14 cellular contexts compared by ENCODE assay signal in the genomic region with DNA sequence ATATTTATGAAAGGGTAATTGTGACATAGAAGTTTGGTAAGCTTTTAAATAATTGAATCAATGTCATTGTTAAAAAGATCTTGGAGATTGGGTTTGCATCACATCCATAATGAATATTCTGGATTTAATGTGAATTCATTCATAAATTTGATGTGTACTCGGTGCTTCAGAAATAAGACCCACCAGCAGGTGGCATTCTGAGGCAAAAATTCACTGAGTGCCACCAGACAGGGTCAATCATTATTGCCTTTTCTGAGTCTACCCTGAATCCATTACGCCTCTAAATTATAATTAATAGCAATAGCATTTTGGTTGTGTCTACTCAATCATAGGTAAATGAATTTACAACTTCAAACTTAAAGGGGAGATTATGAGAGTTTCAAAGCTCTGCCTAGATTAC. TPM values are rescaled to one million over a fixed set of nuclear protein-coding genes. Genes with fewer than 3 reads are reported as not detected.
DNase-seq lines count a peak whose midpoint lies in the region; ATAC-seq, FAIRE-seq and TF ChIP-seq lines count a peak whose summit lies in the region.
"Had no signal": no experiment of that assay in that cellular context is flagged by ENCODE, and none has a peak within 500 bp of the region (broad histone marks: within the 10 kb centered on the region; RNA-seq: fewer than 3 reads in every experiment).

No MANE protein-coding gene starts in this region.

- H3K4me3 ChIP-seq in breast epithelium = no peak overlapping the region
- H3K4me3 ChIP-seq: heart left ventricle, SJCRH30, vagina had no signal

- H3K4me1 Mint-ChIP-seq in MCF 10A (ENCODE audit: insufficient read depth, unreplicated experiment) (no peaks in the 10 kb centered on the region), endothelial cell (ENCODE audit: unreplicated experiment) (peaks cover 4% of the 10 kb centered on the region)
- H3K4me1 Mint-ChIP-seq: activated CD4-positive, alpha-beta memory T cell treated with anti-CD3 and anti-CD28 coated beads, Interleukin-2, amount 10 ng/mL, durations not matched to agents 7 days and 5 days had no signal

- H3K4me1 ChIP-seq in breast epithelium = no peaks in the 10 kb centered on the region
- H3K4me1 ChIP-seq: heart left ventricle, SJCRH30, vagina had no signal

- H3K27ac ChIP-seq in breast epithelium = no peak overlapping the region
- H3K27ac ChIP-seq: heart left ventricle, SJCRH30, vagina had no signal

- no peak for FAIRE-seq in RCC 7860 (lab: Jason Lieb, UNC)
- FAIRE-seq: GM19239 had no signal

- peaks cover 31% of the 10 kb centered on the region for H3K27me3 Mint-ChIP-seq in MCF 10A (ENCODE audit: insufficient read depth, unreplicated experiment)
- no peaks in the 10 kb centered on the region for H3K27me3 Mint-ChIP-seq in endothelial cell (ENCODE audit: unreplicated experiment)
- H3K27me3 Mint-ChIP-seq: activated CD4-positive, alpha-beta memory T cell treated with anti-CD3 and anti-CD28 coated beads, Interleukin-2, amount 10 ng/mL, durations not matched to agents 7 days and 5 days; CD4-positive, CD25-positive, alpha-beta regulatory T cell had no signal

- ATAC-seq in activated naive CD4-positive, alpha-beta T cell treated with anti-CD3 and anti-CD28 coated beads, Interleukin-2, amount 50 U/mL, for 72 hours = no peak
- ATAC-seq in GM18861 (IDR thresholded peaks at IDR 0.05; ENCODE audit: unreplicated experiment) = no peak
- ATAC-seq: heart left ventricle had no signal

- H3K9me3 ChIP-seq in breast epithelium = no peaks in the 10 kb centered on the region
- H3K9me3 ChIP-seq: heart left ventricle, SJCRH30, vagina had no signal

- BruUV-seq in MCF 10A (replicated peaks; lab: Mats Ljungman, UMichigan) = no TSS peak

- DNase-seq in MCF 10A (ENCODE audit: unreplicated experiment) (peak; percentile 27), breast epithelium (ENCODE audit: low spot score in 2 of 2) (no peak), NCI-H345 (lab: John Stamatoyannopoulos, UW) (peak; percentile 3), endothelial cell (ENCODE audit: low spot score) (no peak), RCC 7860 (ENCODE audit: low spot score) (no peak), NCI-H2171 treated with DMSO at 0.1 percent for 48 hours (lab: John Stamatoyannopoulos, UW) (no peak)
- no peak for DNase-seq in activated naive CD4-positive, alpha-beta T cell treated with anti-CD3 and anti-CD28 coated beads, Interleukin-2, amount 50 U/mL, for 72 hours (ENCODE audit: low spot score in 2 of 2)
- DNase-seq: activated CD4-positive, alpha-beta memory T cell treated with anti-CD3 and anti-CD28 coated beads, Interleukin-2, amount 10 ng/mL, durations not matched to agents 7 days and 5 days; CD4-positive, CD25-positive, alpha-beta regulatory T cell; heart left ventricle; SJCRH30 had no signal

- CTCF ChIA-PET in MCF 10A (lab: Yijun Ruan, JAX) = interaction anchor here (0.5 to 7.8 kb wide), 32 partner anchors 9 to 1344 kb away, joined by 3 to 95 read pairs (median 3); no protein-coding TSS in a partner anchor

- no peak overlapping the region for H3K27ac Mint-ChIP-seq in MCF 10A (ENCODE audit: low read depth, unreplicated experiment)
- no peak overlapping the region for H3K27ac Mint-ChIP-seq in endothelial cell (ENCODE audit: unreplicated experiment)
- no peak overlapping the region for H3K27ac Mint-ChIP-seq in activated naive CD4-positive, alpha-beta T cell treated with anti-CD3 and anti-CD28 coated beads, Interleukin-2, amount 50 U/mL, for 72 hours
- H3K27ac Mint-ChIP-seq: activated CD4-positive, alpha-beta memory T cell treated with anti-CD3 and anti-CD28 coated beads, Interleukin-2, amount 10 ng/mL, durations not matched to agents 7 days and 5 days; CD4-positive, CD25-positive, alpha-beta regulatory T cell had no signal

- H3K9me3 Mint-ChIP-seq in MCF 10A (ENCODE audit: unreplicated experiment) (no peaks in the 10 kb centered on the region), endothelial cell (ENCODE audit: unreplicated experiment) (no peaks in the 10 kb centered on the region)
- peaks cover 5% of the 10 kb centered on the region in 2 donors for H3K9me3 Mint-ChIP-seq in activated naive CD4-positive, alpha-beta T cell treated with anti-CD3 and anti-CD28 coated beads, Interleukin-2, amount 50 U/mL, for 72 hours
- H3K9me3 Mint-ChIP-seq: activated CD4-positive, alpha-beta memory T cell treated with anti-CD3 and anti-CD28 coated beads, Interleukin-2, amount 10 ng/mL, durations not matched to agents 7 days and 5 days had no signal

- peak; percentile 51 for TF ChIP-seq CTCF in MCF 10A (IDR thresholded peaks at IDR 0.05; ENCODE audit: unreplicated experiment)
- no peak for TF ChIP-seq CTCF in breast epithelium (IDR thresholded peaks at IDR 0.05)
- TF ChIP-seq CTCF in endothelial cell (IDR thresholded peaks at IDR 0.05; ENCODE audit: unreplicated experiment) = peak; percentile 76

- H3K36me3 Mint-ChIP-seq in MCF 10A (ENCODE audit: insufficient read depth, unreplicated experiment) (no peaks in the 10 kb centered on the region), endothelial cell (ENCODE audit: low read depth, unreplicated experiment) (no peaks in the 10 kb centered on the region)
- H3K36me3 Mint-ChIP-seq in activated naive CD4-positive, alpha-beta T cell treated with anti-CD3 and anti-CD28 coated beads, Interleukin-2, amount 50 U/mL, for 72 hours = peaks cover 0 to 4% of the 10 kb centered on the region in 2 donors
- H3K36me3 Mint-ChIP-seq: CD4-positive, CD25-positive, alpha-beta regulatory T cell had no signal

- intact Hi-C loops in MCF 10A (cut with micrococcal nuclease) = loop anchor here (1.0 to 2.0 kb wide), 2 partner anchors 60 to 406 kb away; no protein-coding TSS in a partner anchor
- intact Hi-C loops in breast epithelium (cut with DNase I; ENCODE audit: low total_unique reads) = no loop called here

- H3K36me3 ChIP-seq in breast epithelium = no peaks in the 10 kb centered on the region
- H3K36me3 ChIP-seq: heart left ventricle, SJCRH30, vagina had no signal

- no peak for TF ChIP-seq POLR2A in breast epithelium (IDR thresholded peaks at IDR 0.05)

- POLR2A ChIA-PET in MCF 10A (lab: Yijun Ruan, JAX) = interaction anchor here (1.1 kb wide), 1 partner anchor 69 kb away, joined by 3 read pairs; no protein-coding TSS in a partner anchor

- H3K4me3 Mint-ChIP-seq in MCF 10A (ENCODE audit: unreplicated experiment) (no peak overlapping the region), endothelial cell (ENCODE audit: unreplicated experiment) (no peak overlapping the region)
- H3K4me3 Mint-ChIP-seq: activated CD4-positive, alpha-beta memory T cell treated with anti-CD3 and anti-CD28 coated beads, Interleukin-2, amount 10 ng/mL, durations not matched to agents 7 days and 5 days; CD4-positive, CD25-positive, alpha-beta regulatory T cell had no signal

- H3K27me3 ChIP-seq in breast epithelium = peaks cover 0 to 4% of the 10 kb centered on the region in 2 donors
- H3K27me3 ChIP-seq: SJCRH30, vagina had no signal

RNA-seq across cellular contexts. Expression of a gene that starts 1.0 kb away (rescaled TPM):
- total RNA-seq in MCF 10A (2022) (not detected in 2 replicates), breast epithelium (not detected), endothelial cell (ENCODE audit: unreplicated experiment) (not detected)
- total RNA-seq in activated naive CD4-positive, alpha-beta T cell treated with anti-CD3 and anti-CD28 coated beads, Interleukin-2, amount 50 U/mL, for 72 hours = not detected
- total RNA-seq: activated CD4-positive, alpha-beta memory T cell treated with anti-CD3 and anti-CD28 coated beads, Interleukin-2, amount 10 ng/mL, durations not matched to agents 7 days and 5 days; CD4-positive, CD25-positive, alpha-beta regulatory T cell; heart left ventricle; SJCRH30; vagina had no signal

Comparison
In these comparisons a context has a peak if more than half of its experiments do, and no peak if none do; other contexts are left out.
1. DNase-seq: peak in MCF 10A (single experiment) and NCI-H345 (single experiment); none in breast epithelium (0 of 2), endothelial cell (single experiment), activated naive CD4-positive, alpha-beta T cell treated with anti-CD3 and anti-CD28 coated beads, Interleukin-2, amount 50 U/mL, for 72 hours (0 of 2), RCC 7860 (single experiment) and NCI-H2171 treated with DMSO at 0.1 percent for 48 hours (single experiment).
2. CTCF ChIP-seq: peak in MCF 10A (single experiment) and endothelial cell (single experiment); none in breast epithelium (0 of 3).